Comparison of ENCODE assay signal across 31 cellular contexts in genomic region chr21:27112186-27112585, GRCh38.
DNase-seq lines count a peak whose midpoint lies in the region; ATAC-seq, FAIRE-seq and TF ChIP-seq lines count a peak whose summit lies in the region.
"Had no signal": no experiment of that assay in that cellular context is flagged by ENCODE, and none has a peak within 500 bp of the region (broad histone marks: within the 10 kb centered on the region; RNA-seq: fewer than 3 reads in every experiment).

No MANE protein-coding gene starts in this region.

- H3K27ac ChIP-seq in BLaER1 = no peak overlapping the region
- no peak overlapping the region for H3K27ac ChIP-seq in RWPE2 (ENCODE audit: poor library complexity, severe bottlenecking)
- no peak overlapping the region for H3K27ac ChIP-seq in endodermal cell (ENCODE audit: low read depth, low read length)
- no peak overlapping the region for H3K27ac ChIP-seq in right lobe of liver
- H3K27ac ChIP-seq: gastroesophageal sphincter, HL-60, ovary, upper lobe of left lung had no signal

- intact Hi-C loops in right lobe of liver (cut with DNase I) = no loop called here

- no peak for DNase-seq in H54 (ENCODE audit: insufficient read length, low spot score)
- no peak for DNase-seq in RWPE2 (ENCODE audit: low spot score)
- peak; percentile 33 for DNase-seq in kidney glomerular epithelial cell (lab: John Stamatoyannopoulos, UW)
- DNase-seq in NAMALWA (ENCODE audit: low spot score) = no peak
- DNase-seq in endodermal cell = no peak
- DNase-seq in NCI-H69 (lab: John Stamatoyannopoulos, UW) = no peak
- DNase-seq in right lobe of liver = no peak
- DNase-seq: activated CD4-positive, alpha-beta T cell treated with anti-CD3 and anti-CD28 coated beads, Interleukin-2, amount 50 U/mL, for 4 hours; activated naive CD8-positive, alpha-beta T cell treated with anti-CD3 and anti-CD28 coated beads, Interleukin-2, amount 50 U/mL, for 24 hours; activated T-cell treated with anti-CD3 and anti-CD28 coated beads, Interleukin-2, amount 50 U/mL, for 72 hours; CD4-positive, alpha-beta T cell; central memory CD4-positive, alpha-beta T cell; hippocampal formation; Karpas-422; NCI-H1436; NCI-H2081; NCI-H82; ovary; RPMI8226; substantia nigra; upper lobe of left lung had no signal

- H3K9me3 ChIP-seq in BLaER1 (no peaks in the 10 kb centered on the region), RWPE2 (ENCODE audit: severe bottlenecking) (no peaks in the 10 kb centered on the region), endodermal cell (ENCODE audit: control insufficient read depth, low read length) (no peaks in the 10 kb centered on the region), right lobe of liver (no peaks in the 10 kb centered on the region)
- H3K9me3 ChIP-seq: gastroesophageal sphincter, ovary, upper lobe of left lung had no signal

- H3K9me3 Mint-ChIP-seq in endodermal cell = peaks cover 3% of the 10 kb centered on the region
- H3K9me3 Mint-ChIP-seq: CD4-positive, alpha-beta T cell; stimulated activated memory B cell treated with anti-CD40 and anti-IgM and Interleukin-4, amounts not matched to agents 10 μg/mL and 1 μg/mL and 100 μg/mL, for 72 hours had no signal

- H3K4me3 ChIP-seq in BLaER1 (no peak overlapping the region), RWPE2 (ENCODE audit: severe bottlenecking) (no peak overlapping the region), endodermal cell (ENCODE audit: low read length) (no peak overlapping the region), right lobe of liver (no peak overlapping the region)
- H3K4me3 ChIP-seq: gastroesophageal sphincter, ovary, upper lobe of left lung had no signal

- ATAC-seq in RWPE2 (ENCODE audit: low read depth) = peak; percentile 84
- ATAC-seq in right lobe of liver = no peak
- ATAC-seq: activated naive CD8-positive, alpha-beta T cell treated with anti-CD3 and anti-CD28 coated beads, Interleukin-2, amount 50 U/mL, for 24 hours; activated T-cell treated with anti-CD3 and anti-CD28 coated beads, Interleukin-2, amount 50 U/mL, for 72 hours; gastroesophageal sphincter; left lobe of liver; stimulated activated memory B cell treated with anti-CD40 and anti-IgM and Interleukin-4, amounts not matched to agents 10 μg/mL and 1 μg/mL and 100 μg/mL, for 72 hours had no signal

- peaks cover 33% of the 10 kb centered on the region for H3K4me1 ChIP-seq in BLaER1
- no peaks in the 10 kb centered on the region for H3K4me1 ChIP-seq in RWPE2 (ENCODE audit: insufficient read depth, poor library complexity, severe bottlenecking)
- no peaks in the 10 kb centered on the region for H3K4me1 ChIP-seq in endodermal cell (ENCODE audit: control insufficient read depth, insufficient read depth, low read length)
- H3K4me1 ChIP-seq in right lobe of liver = no peaks in the 10 kb centered on the region
- H3K4me1 ChIP-seq: upper lobe of left lung had no signal

- TF ChIP-seq CTCF in RWPE2 (IDR thresholded peaks at IDR 0.05; ENCODE audit: poor library complexity, severe bottlenecking) (no peak), endodermal cell (conservative IDR thresholded peaks at IDR 0.05) (no peak), right lobe of liver (IDR thresholded peaks at IDR 0.05) (no peak)

- H3K27me3 ChIP-seq in BLaER1 = no peaks in the 10 kb centered on the region
- no peaks in the 10 kb centered on the region for H3K27me3 ChIP-seq in RWPE2 (ENCODE audit: insufficient read depth, poor library complexity, severe bottlenecking)
- no peaks in the 10 kb centered on the region for H3K27me3 ChIP-seq in endodermal cell (ENCODE audit: control insufficient read depth, insufficient read depth, low read length, poor library complexity, severe bottlenecking)
- no peaks in the 10 kb centered on the region for H3K27me3 ChIP-seq in right lobe of liver
- H3K27me3 ChIP-seq: gastroesophageal sphincter, ovary, upper lobe of left lung had no signal

- no peaks in the 10 kb centered on the region for H3K36me3 ChIP-seq in BLaER1
- H3K36me3 ChIP-seq in RWPE2 (ENCODE audit: low read depth) = no peaks in the 10 kb centered on the region
- no peaks in the 10 kb centered on the region for H3K36me3 ChIP-seq in endodermal cell (ENCODE audit: control insufficient read depth, insufficient read depth, low read length)
- H3K36me3 ChIP-seq in right lobe of liver = no peaks in the 10 kb centered on the region
- H3K36me3 ChIP-seq: gastroesophageal sphincter, ovary, upper lobe of left lung had no signal

- no peaks in the 10 kb centered on the region for H3K27me3 Mint-ChIP-seq in endodermal cell (ENCODE audit: insufficient read depth)
- H3K27me3 Mint-ChIP-seq: activated naive CD8-positive, alpha-beta T cell treated with anti-CD3 and anti-CD28 coated beads, Interleukin-2, amount 50 U/mL, for 24 hours; CD4-positive, alpha-beta T cell; memory B cell; stimulated activated memory B cell treated with anti-CD40 and anti-IgM and Interleukin-4, amounts not matched to agents 10 μg/mL and 1 μg/mL and 100 μg/mL, for 72 hours had no signal

- no peak overlapping the region for H3K4me3 Mint-ChIP-seq in endodermal cell
- H3K4me3 Mint-ChIP-seq: activated naive CD8-positive, alpha-beta T cell treated with anti-CD3 and anti-CD28 coated beads, Interleukin-2, amount 50 U/mL, for 24 hours; activated T-cell treated with anti-CD3 and anti-CD28 coated beads, Interleukin-2, amount 50 U/mL, for 72 hours; CD4-positive, alpha-beta T cell; memory B cell; neural crest cell; stimulated activated memory B cell treated with anti-CD40 and anti-IgM and Interleukin-4, amounts not matched to agents 10 μg/mL and 1 μg/mL and 100 μg/mL, for 72 hours had no signal

- no peaks in the 10 kb centered on the region for H3K36me3 Mint-ChIP-seq in endodermal cell (ENCODE audit: low read depth)
- H3K36me3 Mint-ChIP-seq: memory B cell; stimulated activated memory B cell treated with anti-CD40 and anti-IgM and Interleukin-4, amounts not matched to agents 10 μg/mL and 1 μg/mL and 100 μg/mL, for 72 hours had no signal

- no peak overlapping the region for H3K9ac ChIP-seq in BLaER1
- H3K9ac ChIP-seq in endodermal cell (ENCODE audit: extremely low read depth, low read length, poor library complexity, severe bottlenecking) = no peak overlapping the region

- peak overlapping the region; percentile 29; the same call in 1 of the 2 replicates for H3K4me2 ChIP-seq in BLaER1

- FAIRE-seq in H54 (lab: Jason Lieb, UNC) = peak; percentile 36
- FAIRE-seq: A204.1, astrocyte, D721Med had no signal

- no peaks in the 10 kb centered on the region for H3K4me1 Mint-ChIP-seq in endodermal cell
- H3K4me1 Mint-ChIP-seq: activated naive CD8-positive, alpha-beta T cell treated with anti-CD3 and anti-CD28 coated beads, Interleukin-2, amount 50 U/mL, for 24 hours; memory B cell; neural crest cell; stimulated activated memory B cell treated with anti-CD40 and anti-IgM and Interleukin-4, amounts not matched to agents 10 μg/mL and 1 μg/mL and 100 μg/mL, for 72 hours had no signal

- no peaks in the 10 kb centered on the region for H4K20me1 ChIP-seq in BLaER1

- TF ChIP-seq POLR2A in H54 (IDR thresholded peaks at IDR 0.05; ENCODE audit: low read depth, low read length) (no peak), right lobe of liver (IDR thresholded peaks at IDR 0.05) (no peak)

- no peak overlapping the region for H3K27ac Mint-ChIP-seq in endodermal cell
- H3K27ac Mint-ChIP-seq: activated naive CD8-positive, alpha-beta T cell treated with anti-CD3 and anti-CD28 coated beads, Interleukin-2, amount 50 U/mL, for 24 hours; activated T-cell treated with anti-CD3 and anti-CD28 coated beads, Interleukin-2, amount 50 U/mL, for 72 hours; CD4-positive, alpha-beta T cell; memory B cell; stimulated activated memory B cell treated with anti-CD40 and anti-IgM and Interleukin-4, amounts not matched to agents 10 μg/mL and 1 μg/mL and 100 μg/mL, for 72 hours had no signal
